In genomic region chr1:94660994-94661393, GRCh38 we compare ENCODE assay signal across 1 cellular context.
TF ChIP-seq lines count a peak whose summit lies in the region.

No MANE protein-coding gene starts in this region.

TF ChIP-seq in GM23338, 12 proteins besides CTCF, POLR2A, EP300 and RAD21:
- no peak for TF ChIP-seq REST (IDR thresholded peaks at IDR 0.05; ENCODE audit: unreplicated experiment)
- peak; percentile 83; the same call in 1 of the 2 replicates for TF ChIP-seq ZNF462 (CRISPR knock-in tag; IDR thresholded peaks at IDR 0.05)
- TF ChIP-seq STAT1 (IDR thresholded peaks at IDR 0.05; ENCODE audit: unreplicated experiment), result no peak
- no peak for TF ChIP-seq ETS1 (IDR thresholded peaks at IDR 0.05)
- no peak for TF ChIP-seq EZH2phosphoT487 (IDR thresholded peaks at IDR 0.05; ENCODE audit: unreplicated experiment)
- no peak for TF ChIP-seq ZNF114 (CRISPR knock-in tag; IDR thresholded peaks at IDR 0.05)
- TF ChIP-seq POLR2AphosphoS5 (IDR thresholded peaks at IDR 0.05; ENCODE audit: low read depth), result no peak; the same call in 1 of the 2 replicates
- 0 out of 2 replicates have a peak, but pooled peaks have one; percentile 14 for TF ChIP-seq CREB1 (CRISPR knock-in tag; IDR thresholded peaks at IDR 0.05; ENCODE audit: low read depth)
- TF ChIP-seq NANOG (IDR thresholded peaks at IDR 0.05; ENCODE audit: borderline replicate concordance), result peak; percentile 51; the same call in 1 of the 2 replicates
- no peak for TF ChIP-seq JUNB (IDR thresholded peaks at IDR 0.05; ENCODE audit: unreplicated experiment)
- TF ChIP-seq ZNF331 (CRISPR knock-in tag; IDR thresholded peaks at IDR 0.05; ENCODE audit: low read depth), result no peak
- TF ChIP-seq EZH2 (IDR thresholded peaks at IDR 0.05; ENCODE audit: low read depth, unreplicated experiment), result no peak
